Comparison of ENCODE assay signal across 8 cellular contexts in the genomic region with DNA sequence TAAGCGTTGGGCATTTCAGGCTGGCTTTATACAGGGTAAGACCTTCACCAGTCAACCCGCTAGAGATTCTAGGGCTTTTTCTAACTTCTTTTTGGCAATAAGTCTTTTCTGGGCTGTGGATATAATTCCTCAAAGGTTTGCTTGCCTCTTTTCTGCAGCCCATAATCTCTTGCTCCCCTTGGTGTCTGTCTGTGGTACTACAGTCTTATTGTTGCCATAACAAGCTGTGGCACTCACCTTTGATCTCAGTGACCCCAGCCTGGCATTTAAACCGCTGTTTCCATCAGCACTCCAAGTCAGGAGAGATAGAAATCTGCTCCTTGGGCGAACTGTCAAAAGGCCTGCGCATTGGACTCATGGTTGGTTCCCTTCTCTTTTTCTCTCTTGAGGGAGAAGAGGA. TPM values are rescaled to one million over a fixed set of nuclear protein-coding genes. Genes with fewer than 3 reads are reported as not detected.
DNase-seq lines count a peak whose midpoint lies in the region; ATAC-seq and TF ChIP-seq lines count a peak whose summit lies in the region.

No MANE protein-coding gene starts in this region.

- H3K79me2 ChIP-seq in trophoblast cell (ENCODE audit: control insufficient read depth, insufficient read depth, low read length, poor library complexity) = no peaks in the 10 kb centered on the region

- H3K4me2 ChIP-seq in trophoblast cell (ENCODE audit: low read length) = no peak overlapping the region

- H3K4me1 ChIP-seq in breast epithelium (no peaks in the 10 kb centered on the region), trophoblast cell (ENCODE audit: control insufficient read depth in 1 of 2, insufficient read depth in 2 of 2, low read length in 2 of 2) (no peaks in the 10 kb centered on the region)

- no peak overlapping the region for H2AFZ ChIP-seq in trophoblast cell (ENCODE audit: insufficient read depth, low read length, poor library complexity)

- POLR2A ChIA-PET in MCF 10A (lab: Yijun Ruan, JAX) = interaction anchor here (0.5 to 2.5 kb wide), 2 partner anchors 15 to 339 kb away, joined by 3 to 15 read pairs; a partner anchor contains a TSS

- no peak overlapping the region for H3K14ac ChIP-seq in trophoblast cell (ENCODE audit: low read length)

- no peak for TF ChIP-seq POLR2A in breast epithelium (IDR thresholded peaks at IDR 0.05)

- no peak overlapping the region for H2AK5ac ChIP-seq in trophoblast cell (ENCODE audit: low read length)

- no peak overlapping the region for H4K12ac ChIP-seq in trophoblast cell (ENCODE audit: low read depth, low read length)

- no peaks in the 10 kb centered on the region for H3K27me3 Mint-ChIP-seq in MCF 10A (ENCODE audit: insufficient read depth, unreplicated experiment)

- no peaks in the 10 kb centered on the region for H3K9me3 Mint-ChIP-seq in MCF 10A (ENCODE audit: unreplicated experiment)

- H3K36me3 ChIP-seq in breast epithelium (no peaks in the 10 kb centered on the region), trophoblast cell (ENCODE audit: control insufficient read depth in 1 of 2, insufficient read depth in 2 of 2, low read length in 2 of 2) (no peaks in the 10 kb centered on the region)

- TF ChIP-seq CTCF in MCF 10A (IDR thresholded peaks at IDR 0.05; ENCODE audit: unreplicated experiment) (peak; percentile 61), breast epithelium (IDR thresholded peaks at IDR 0.05) (peak in 1 of 3 donors; percentile 36), LNCaP clone FGC (IDR thresholded peaks at IDR 0.05; ENCODE audit: control insufficient read depth, extremely low read depth, insufficient read depth) (peak; percentile 47), choroid plexus epithelial cell (conservative IDR thresholded peaks at IDR 0.05; ENCODE audit: low read depth, low read length) (peak; percentile 86)

- H3K4ac ChIP-seq in trophoblast cell (ENCODE audit: low read depth, low read length) = no peak overlapping the region

- no peak overlapping the region for H4K8ac ChIP-seq in trophoblast cell (ENCODE audit: low read depth, low read length)

- peaks cover 0 to 5% of the 10 kb centered on the region in 2 donors for H3K9me3 ChIP-seq in breast epithelium
- H3K9me3 ChIP-seq in trophoblast cell (ENCODE audit: insufficient read depth, low read depth, low read length) = peaks cover 7% of the 10 kb centered on the region

- no peaks in the 10 kb centered on the region for H3K79me1 ChIP-seq in trophoblast cell (ENCODE audit: low read length)

- H3K9ac ChIP-seq in trophoblast cell (ENCODE audit: low read length) = no peak overlapping the region

- no peak overlapping the region for H2BK12ac ChIP-seq in trophoblast cell (ENCODE audit: low read length)

- CTCF ChIA-PET in MCF 10A (lab: Yijun Ruan, JAX) = interaction anchor here (0.7 to 2.5 kb wide), 12 partner anchors 8 to 334 kb away, joined by 3 to 24 read pairs (median 6); a partner anchor contains a TSS

- no peak overlapping the region for H3K27ac Mint-ChIP-seq in MCF 10A (ENCODE audit: low read depth, unreplicated experiment)

- DNase-seq in MCF 10A (ENCODE audit: unreplicated experiment) (peak; percentile 53), breast epithelium (ENCODE audit: low spot score in 2 of 2) (no peak), LNCaP clone FGC (ENCODE audit: low read depth) (no peak), choroid plexus epithelial cell (ENCODE audit: low read depth) (peak; percentile 69), trophoblast cell (peak; percentile 27 to 69), midbrain (lab: John Stamatoyannopoulos, UW) (no peak), H4 (ENCODE audit: low spot score) (no peak)

- no peak overlapping the region for H2BK5ac ChIP-seq in trophoblast cell (ENCODE audit: low read depth, low read length, poor library complexity)

- peaks cover 9% of the 10 kb centered on the region for H3K36me3 Mint-ChIP-seq in MCF 10A (ENCODE audit: insufficient read depth, unreplicated experiment)

- no peak for ATAC-seq in HG03045 (IDR thresholded peaks at IDR 0.05; ENCODE audit: unreplicated experiment)

- H3K18ac ChIP-seq in trophoblast cell (ENCODE audit: low read length) = no peak overlapping the region

- H3K27me3 ChIP-seq in breast epithelium (no peaks in the 10 kb centered on the region), trophoblast cell (ENCODE audit: insufficient read depth, low read length) (no peaks in the 10 kb centered on the region)

- no peaks in the 10 kb centered on the region for H3K4me1 Mint-ChIP-seq in MCF 10A (ENCODE audit: insufficient read depth, unreplicated experiment)

- H3K4me3 ChIP-seq in breast epithelium = no peak overlapping the region
- H3K4me3 ChIP-seq in LNCaP clone FGC (ENCODE audit: low read depth, low read length) = no peak overlapping the region
- no peak overlapping the region for H3K4me3 ChIP-seq in choroid plexus epithelial cell (ENCODE audit: low read depth, low read length)
- no peak overlapping the region for H3K4me3 ChIP-seq in trophoblast cell (ENCODE audit: low read depth, low read length)

- H3K23ac ChIP-seq in trophoblast cell (ENCODE audit: low read length) = no peak overlapping the region

- no CpG with 5 or more reads among the region's 5 CpGs for WGBS in trophoblast cell (ENCODE audit: extremely low coverage, insufficient coverage, insufficient read length)

- H2BK120ac ChIP-seq in trophoblast cell (ENCODE audit: insufficient read depth, low read length, poor library complexity) = no peak overlapping the region

- no peak overlapping the region for H4K91ac ChIP-seq in trophoblast cell (ENCODE audit: low read depth, low read length)

- no peak overlapping the region for H3K27ac ChIP-seq in breast epithelium
- H3K27ac ChIP-seq in trophoblast cell (ENCODE audit: low read depth, low read length) = no peak overlapping the region

- no peak overlapping the region for H3K4me3 Mint-ChIP-seq in MCF 10A (ENCODE audit: unreplicated experiment)

- intact Hi-C loops in MCF 10A (cut with micrococcal nuclease) (no loop called here), breast epithelium (cut with DNase I; ENCODE audit: low total_unique reads) (no loop called here)

- BruUV-seq in MCF 10A (replicated peaks; lab: Mats Ljungman, UMichigan) = no TSS peak

RNA-seq across cellular contexts. Expression of a gene that starts 14.5 kb away (rescaled TPM):
- total RNA-seq in MCF 10A (2022) = 31.9 and 32.4 TPM in 2 replicates
- 10 to 100 TPM; 39.2 to 53.3 (median 44.9) TPM for total RNA-seq in breast epithelium
- 28.2 and 28.5 TPM in 2 replicates for polyA plus RNA-seq in trophoblast cell (2013)
- total RNA-seq in H4 (2014; rRNA removed; shearing (Covaris generic)) = 4.8 and 5.7 TPM in 2 replicates

RNA-seq across cellular contexts. Expression of a gene that starts 57.6 kb away (rescaled TPM):
- total RNA-seq in MCF 10A (2022) (not detected in 2 replicates), breast epithelium (under 1 TPM in 2 of 3 donors, not detected in 1; 0.29 to 0.33 TPM)
- 0.07 and 0.10 TPM in 2 replicates for polyA plus RNA-seq in trophoblast cell (2013)
- not detected in 2 replicates for total RNA-seq in H4 (2014; rRNA removed; shearing (Covaris generic))

Comparison
In these comparisons a context has a peak if more than half of its experiments do, and no peak if none do; other contexts are left out.
1. DNase-seq: peak in MCF 10A (single experiment), choroid plexus epithelial cell (single experiment) and trophoblast cell (2 of 2); none in breast epithelium (0 of 2), LNCaP clone FGC (single experiment), midbrain (single experiment) and H4 (single experiment).